Comparison of ENCODE assay signal across 8 cellular contexts in genomic region chr11:126989942-126990715, GRCh38. TPM values are rescaled to one million over a fixed set of nuclear protein-coding genes. Genes with fewer than 3 reads are reported as not detected.
DNase-seq lines count a peak whose midpoint lies in the region; ATAC-seq, FAIRE-seq and TF ChIP-seq lines count a peak whose summit lies in the region.

No MANE protein-coding gene starts in this region.

- no peaks in the 10 kb centered on the region for H3K79me2 ChIP-seq in endothelial cell of umbilical vein (ENCODE audit: control insufficient read depth, insufficient read depth, low read length)

- CTCF ChIA-PET in endothelial cell of umbilical vein (lab: Charles Lee), result interaction anchor here (0.6 to 3.7 kb wide), 14 partner anchors 12 to 1032 kb away, joined by 3 to 40 read pairs (median 4); no protein-coding TSS in a partner anchor

- dilution Hi-C loops in endothelial cell of umbilical vein (cut with MboI; ENCODE audit: extremely low pct_ligation_motif_present, low sequenced_read_pairs), result no loop called here

- H3K27me3 ChIP-seq in BE2C (peaks cover 66% of the 10 kb centered on the region), endothelial cell of umbilical vein (ENCODE audit: control insufficient read depth in 2 of 2, insufficient read depth in 2 of 2, low read length in 2 of 2) (no peaks in the 10 kb centered on the region)

- no peak overlapping the region for H3K4me2 ChIP-seq in endothelial cell of umbilical vein (ENCODE audit: insufficient read depth, low read length)

- no peak overlapping the region for H2AFZ ChIP-seq in endothelial cell of umbilical vein (ENCODE audit: low read depth, low read length)

- POLR2A ChIA-PET in endothelial cell of umbilical vein (lab: Charles Lee), result no interaction called here

- no peaks in the 10 kb centered on the region for H3K9me1 ChIP-seq in endothelial cell of umbilical vein (replicated peaks; ENCODE audit: control insufficient read depth, extremely low read depth, insufficient read depth, low read length)

- H3K4me1 ChIP-seq in BE2C, result no peaks in the 10 kb centered on the region
- H3K4me1 ChIP-seq in endothelial cell of umbilical vein (ENCODE audit: control insufficient read depth, extremely low read depth, insufficient read depth, low read length), result no peaks in the 10 kb centered on the region
- no peaks in the 10 kb centered on the region for H3K4me1 ChIP-seq in mucosa of descending colon (ENCODE audit: low read depth)

- TF ChIP-seq CTCF in BE2C (IDR thresholded peaks at IDR 0.05; ENCODE audit: low read depth, low read length) (peak; percentile 97), endothelial cell of umbilical vein (IDR thresholded peaks at IDR 0.05; ENCODE audit: extremely low read depth in 1 of 2, insufficient read depth in 1 of 2, low read depth in 1 of 2, low read length in 2 of 2) (peak; percentile 76 to 96), mucosa of descending colon (IDR thresholded peaks at IDR 0.05) (peak; percentile 91)

- H3K4me3 ChIP-seq in BE2C (ENCODE audit: low read depth, low read length), result peak overlapping the region; percentile 37
- H3K4me3 ChIP-seq in endothelial cell of umbilical vein (replicated peaks in 1 of 3; ENCODE audit: insufficient read depth in 1 of 3, low read depth in 1 of 3, low read length in 3 of 3), result no peak overlapping the region
- no peak overlapping the region for H3K4me3 ChIP-seq in mucosa of descending colon

- H3K9me3 ChIP-seq in BE2C (no peaks in the 10 kb centered on the region), endothelial cell of umbilical vein (replicated peaks; ENCODE audit: control insufficient read depth, insufficient read depth, low read length) (no peaks in the 10 kb centered on the region), mucosa of descending colon (no peaks in the 10 kb centered on the region)

- TF ChIP-seq POLR2A in endothelial cell of umbilical vein (IDR thresholded peaks at IDR 0.05; ENCODE audit: low read depth, low read length), result no peak

- ATAC-seq in GM19043 (IDR thresholded peaks at IDR 0.05; ENCODE audit: low read depth, unreplicated experiment) (peak; percentile 95), HG03439 (IDR thresholded peaks at IDR 0.05; ENCODE audit: unreplicated experiment) (peak; percentile 59), mucosa of descending colon (peak; percentile 86)

- H4K20me1 ChIP-seq in endothelial cell of umbilical vein (replicated peaks; ENCODE audit: control insufficient read depth, extremely low read depth, insufficient read depth, low read length), result no peaks in the 10 kb centered on the region

- no TSS peak for BruUV-seq in endothelial cell of umbilical vein (replicated peaks; lab: Mats Ljungman, UMichigan)

- intact Hi-C loops in endothelial cell of umbilical vein (cut with micrococcal nuclease) (loop anchor here (1.0 to 5.0 kb wide), 6 partner anchors 273 to 680 kb away; no protein-coding TSS in a partner anchor), mucosa of descending colon (cut with DNase I, micrococcal nuclease) (loop anchor here (5.0 to 10.0 kb wide), 3 partner anchors 275 to 545 kb away; no protein-coding TSS in a partner anchor)

- H3K36me3 ChIP-seq in BE2C (no peaks in the 10 kb centered on the region), endothelial cell of umbilical vein (ENCODE audit: control insufficient read depth in 2 of 2, extremely low read depth in 1 of 2, insufficient read depth in 2 of 2, low read length in 2 of 2) (no peaks in the 10 kb centered on the region), mucosa of descending colon (ENCODE audit: low read depth) (no peaks in the 10 kb centered on the region)

- no peak overlapping the region for H3K9ac ChIP-seq in endothelial cell of umbilical vein (replicated peaks; ENCODE audit: extremely low read depth, insufficient read depth, low read length)

- DNase-seq in BE2C (peak; percentile 87), NCI-H526 treated with DMSO at 0.1 percent for 48 hours (lab: John Stamatoyannopoulos, UW) (peak; percentile 86), endothelial cell of umbilical vein (ENCODE audit: low read depth, low spot score) (peak; percentile 35), mucosa of descending colon (peak; percentile 62 to 80 (median 78))
- peak; percentile 77 for DNase-seq in activated CD8-positive, alpha-beta memory T cell treated with anti-CD3 and anti-CD28 coated beads for 24 hours
- peak; percentile 6 for DNase-seq in stimulated activated CD8-positive, alpha-beta memory T cell treated with anti-CD3 and anti-CD28 coated beads, Interleukin-7, amount 100 ng/mL, for 24 hours (ENCODE audit: low read depth)

- H3K27ac ChIP-seq in endothelial cell of umbilical vein (ENCODE audit: insufficient read depth, low read depth, low read length), result no peak overlapping the region

- FAIRE-seq in endothelial cell of umbilical vein (lab: Jason Lieb, UNC), result peak; percentile 78

TF ChIP-seq in endothelial cell of umbilical vein, 7 proteins besides CTCF, POLR2A, EP300 and RAD21:
- TF ChIP-seq MAX (IDR thresholded peaks at IDR 0.05; ENCODE audit: insufficient read depth, insufficient read length) (no peak), MYC (IDR thresholded peaks at IDR 0.05; ENCODE audit: low read depth, low read length) (no peak), FOS (IDR thresholded peaks at IDR 0.05; ENCODE audit: borderline replicate concordance, insufficient read depth, low read length) (no peak), POLR2AphosphoS5 (IDR thresholded peaks at IDR 0.05; ENCODE audit: insufficient read depth, low read depth, low read length) (no peak), GATA2 (IDR thresholded peaks at IDR 0.05; ENCODE audit: insufficient read depth, insufficient read length, low read depth, low read length) (no peak), JUN (IDR thresholded peaks at IDR 0.05; ENCODE audit: borderline replicate concordance, insufficient read depth, insufficient read length, low read depth) (no peak), EZH2 (IDR thresholded peaks at IDR 0.05; ENCODE audit: borderline replicate concordance, low read depth, low read length, severe bottlenecking) (no peak)

RNA-seq across cellular contexts. Expression of gene KIRREL3, which starts 10.4 kb away (rescaled TPM):
- polyA plus RNA-seq in BE2C (2012; ENCODE audit: insufficient read depth, insufficient read length, low read depth), result not detected
- total RNA-seq in endothelial cell of umbilical vein (not detected in 2 replicates), mucosa of descending colon (1 to 10 TPM in 1 of 3 donors, under 1 TPM in 2; 0.23 to 2.4 (median 0.70) TPM)
- polyA plus RNA-seq in endothelial cell of umbilical vein, result not detected in 2 replicates
- polyA plus RNA-seq in endothelial cell of umbilical vein (2011; cell fraction: cytosol; rRNA removed), result not detected in 2 replicates
- polyA plus RNA-seq in endothelial cell of umbilical vein (2011; cell fraction: nucleus; rRNA removed), result not detected in 2 replicates
- polyA plus RNA-seq in endothelial cell of umbilical vein (2012), result 0.31 and 0.50 TPM in 2 replicates
- polyA minus RNA-seq in endothelial cell of umbilical vein, result not detected in 2 replicates
- not detected for polyA minus RNA-seq in endothelial cell of umbilical vein (2011; cell fraction: cytosol; rRNA and poly(A)+ RNA removed)
- not detected in 2 replicates for polyA minus RNA-seq in endothelial cell of umbilical vein (2011; cell fraction: nucleus; rRNA and poly(A)+ RNA removed)

Comparison
In these comparisons a context has a peak if more than half of its experiments do, and no peak if none do; other contexts are left out.
1. DNase-seq: peak in every context shown above with its lines; median percentile 87 in BE2C; 86 in NCI-H526 treated with DMSO at 0.1 percent for 48 hours; 78 in mucosa of descending colon; 77 in activated CD8-positive, alpha-beta memory T cell treated with anti-CD3 and anti-CD28 coated beads for 24 hours; 35 in endothelial cell of umbilical vein; 6 in stimulated activated CD8-positive, alpha-beta memory T cell treated with anti-CD3 and anti-CD28 coated beads, Interleukin-7, amount 100 ng/mL, for 24 hours.